ENCODE assay signal across 9 cellular contexts in the genomic region with DNA sequence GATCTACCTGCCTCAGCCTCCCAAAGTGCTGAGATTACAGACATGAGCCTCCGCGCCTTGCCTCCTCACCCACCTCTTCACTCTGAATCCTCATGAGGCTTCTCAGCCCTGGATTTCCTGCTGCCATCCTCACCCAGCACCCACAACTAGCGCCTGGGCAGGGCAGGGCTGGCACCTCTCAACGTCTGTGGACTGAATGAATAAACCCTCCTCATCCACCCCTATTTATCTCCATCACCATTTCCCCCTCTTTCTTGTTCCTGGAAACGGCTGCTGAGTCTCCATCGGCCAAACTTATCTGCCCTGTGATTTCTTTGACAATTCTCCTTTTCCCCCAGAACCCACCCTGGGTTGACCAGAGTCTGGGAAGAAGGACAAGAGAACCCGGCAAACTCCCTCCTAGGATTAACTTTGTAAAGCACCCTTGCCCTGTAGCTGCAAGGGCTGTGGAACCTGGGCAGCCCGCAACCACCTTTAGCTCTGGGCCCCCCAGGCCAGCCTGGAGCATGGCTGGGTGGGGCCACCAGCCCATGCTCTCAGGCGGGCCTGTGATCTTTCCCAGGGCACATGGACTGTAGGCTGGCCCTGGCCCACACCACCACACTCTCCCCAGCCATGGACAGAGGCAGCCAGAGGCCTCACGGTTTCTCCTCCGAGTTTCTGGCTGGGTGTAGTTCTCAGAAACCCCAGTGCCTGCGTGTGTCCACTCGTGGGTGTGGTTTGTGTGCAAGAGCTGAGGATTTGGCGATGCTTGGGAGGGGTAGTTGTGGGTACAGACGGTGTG. TPM values are rescaled to one million over a fixed set of nuclear protein-coding genes. Genes with fewer than 3 reads are reported as not detected.
A peak's percentile ranks its signal among the peaks of the same experiment; 100 is the strongest.
DNase-seq lines count a peak whose midpoint lies in the region; ATAC-seq and TF ChIP-seq lines count a peak whose summit lies in the region.
"Had no signal": no experiment of that assay in that cellular context is flagged by ENCODE, and none has a peak within 500 bp of the region (broad histone marks: within the 10 kb centered on the region; RNA-seq: fewer than 3 reads in every experiment).

No MANE protein-coding gene starts in this region.

- intact Hi-C loops in thyroid gland (cut with DNase I) = no loop called here

- no peaks in the 10 kb centered on the region for H3K9me3 Mint-ChIP-seq in activated CD4-positive, alpha-beta memory T cell treated with anti-CD3 and anti-CD28 coated beads, Interleukin-2, amount 10 ng/mL, durations not matched to agents 7 days and 5 days
- H3K9me3 Mint-ChIP-seq in effector memory CD8-positive, alpha-beta T cell = no peaks in the 10 kb centered on the region

- H3K4me3 ChIP-seq in HL-60 (replicated peaks; ENCODE audit: insufficient read depth, low read length) = peak overlapping the region; percentile 52
- H3K4me3 ChIP-seq in thyroid gland (replicated peaks in 1 of 3) = no peak overlapping the region

- no peaks in the 10 kb centered on the region for H3K9me3 ChIP-seq in thyroid gland

- no peaks in the 10 kb centered on the region for H3K36me3 ChIP-seq in thyroid gland

- ATAC-seq in effector memory CD8-positive, alpha-beta T cell (replicated peaks) = peak; percentile 40
- no peak for ATAC-seq in HG03520 (IDR thresholded peaks at IDR 0.05; ENCODE audit: unreplicated experiment)
- ATAC-seq in HG02938 (IDR thresholded peaks at IDR 0.05; ENCODE audit: unreplicated experiment) = no peak

- peak overlapping the region; percentile 91 for H3K27ac Mint-ChIP-seq in activated CD4-positive, alpha-beta memory T cell treated with anti-CD3 and anti-CD28 coated beads, Interleukin-2, amount 10 ng/mL, durations not matched to agents 7 days and 5 days
- peak overlapping the region; percentile 99 for H3K27ac Mint-ChIP-seq in effector memory CD8-positive, alpha-beta T cell

- peak in 1 of 2 experiments; percentile 52 for DNase-seq in HL-60 (ENCODE audit: low read depth in 1 of 2, low spot score in 1 of 2)
- DNase-seq in activated CD4-positive, alpha-beta memory T cell treated with anti-CD3 and anti-CD28 coated beads, Interleukin-2, amount 10 ng/mL, durations not matched to agents 7 days and 5 days = peak; percentile 37
- DNase-seq in effector memory CD8-positive, alpha-beta T cell = peak; percentile 52
- DNase-seq in stimulated activated CD8-positive, alpha-beta memory T cell treated with anti-CD3 and anti-CD28 coated beads, Interleukin-4, amount 100 ng/mL, for 48 hours = peak; percentile 55
- no peak for DNase-seq in thyroid gland
- DNase-seq in midbrain (lab: John Stamatoyannopoulos, UW) = no peak
- DNase-seq: amniotic stem cell had no signal

- H3K27ac ChIP-seq in HL-60 (replicated peaks) (peak overlapping the region; percentile 98), thyroid gland (no peak overlapping the region)

- peaks cover 62% of the 10 kb centered on the region for H3K36me3 Mint-ChIP-seq in activated CD4-positive, alpha-beta memory T cell treated with anti-CD3 and anti-CD28 coated beads, Interleukin-2, amount 10 ng/mL, durations not matched to agents 7 days and 5 days (ENCODE audit: low read depth)
- H3K36me3 Mint-ChIP-seq in effector memory CD8-positive, alpha-beta T cell (ENCODE audit: insufficient read depth) = peaks cover 73% of the 10 kb centered on the region

- TF ChIP-seq POLR2A in thyroid gland (IDR thresholded peaks at IDR 0.05) = no peak

- TF ChIP-seq CTCF in HL-60 (IDR thresholded peaks at IDR 0.05; ENCODE audit: insufficient read depth, low read length) = no peak
- TF ChIP-seq CTCF in thyroid gland (IDR thresholded peaks at IDR 0.05) = no peak

- H3K27me3 ChIP-seq in HL-60 (ENCODE audit: insufficient read depth, poor library complexity, severe bottlenecking) (no peaks in the 10 kb centered on the region), thyroid gland (no peaks in the 10 kb centered on the region)

- H3K4me1 ChIP-seq in thyroid gland = no peaks in the 10 kb centered on the region

- H3K4me3 Mint-ChIP-seq in activated CD4-positive, alpha-beta memory T cell treated with anti-CD3 and anti-CD28 coated beads, Interleukin-2, amount 10 ng/mL, durations not matched to agents 7 days and 5 days = peak overlapping the region; percentile 95
- peak overlapping the region; percentile 95 to 100 for H3K4me3 Mint-ChIP-seq in effector memory CD8-positive, alpha-beta T cell

- CTCF ChIA-PET in activated CD4-positive, alpha-beta memory T cell treated with anti-CD3 and anti-CD28 coated beads, Interleukin-2, amount 10 ng/mL, durations not matched to agents 7 days and 5 days (lab: Charles Lee) = no interaction called here

- H3K27me3 Mint-ChIP-seq in activated CD4-positive, alpha-beta memory T cell treated with anti-CD3 and anti-CD28 coated beads, Interleukin-2, amount 10 ng/mL, durations not matched to agents 7 days and 5 days = no peaks in the 10 kb centered on the region
- H3K27me3 Mint-ChIP-seq in effector memory CD8-positive, alpha-beta T cell = no peaks in the 10 kb centered on the region

- peaks cover 57% of the 10 kb centered on the region for H3K4me1 Mint-ChIP-seq in activated CD4-positive, alpha-beta memory T cell treated with anti-CD3 and anti-CD28 coated beads, Interleukin-2, amount 10 ng/mL, durations not matched to agents 7 days and 5 days
- peaks cover 56 to 57% of the 10 kb centered on the region in 2 donors for H3K4me1 Mint-ChIP-seq in effector memory CD8-positive, alpha-beta T cell (ENCODE audit: low read depth in 2 of 2)

- 73 to 74% methylated on average over 11 to 15 of the region's 15 CpGs for WGBS in thyroid gland, 2 donors

- POLR2A ChIA-PET in activated CD4-positive, alpha-beta memory T cell treated with anti-CD3 and anti-CD28 coated beads, Interleukin-2, amount 10 ng/mL, durations not matched to agents 7 days and 5 days (lab: Charles Lee) = interaction anchor here (0.7 to 7.0 kb wide), 11 partner anchors 9 to 400 kb away, joined by 3 to 37 read pairs (median 4); a partner anchor contains a TSS

RNA-seq across cellular contexts. Expression of a gene that starts 2.4 kb away (rescaled TPM):
- total RNA-seq in activated CD4-positive, alpha-beta memory T cell treated with anti-CD3 and anti-CD28 coated beads, Interleukin-2, amount 10 ng/mL, durations not matched to agents 7 days and 5 days = 100 to 1,000 TPM; 341 to 359 TPM
- total RNA-seq in thyroid gland = 1 to 10 TPM in 1 of 4 donors, under 1 TPM in 3; 0.67 to 3.4 (median 0.86) TPM

RNA-seq across cellular contexts. Expression of a gene that starts 13.5 kb away (rescaled TPM):
- 1 to 10 TPM; 8.3 to 9.3 TPM for total RNA-seq in activated CD4-positive, alpha-beta memory T cell treated with anti-CD3 and anti-CD28 coated beads, Interleukin-2, amount 10 ng/mL, durations not matched to agents 7 days and 5 days
- 1 to 10 TPM; 1.7 to 5.6 (median 3.0) TPM for total RNA-seq in thyroid gland

Comparison
In these comparisons a context has a peak if more than half of its experiments do, and no peak if none do; other contexts are left out.
1. DNase-seq: peak in activated CD4-positive, alpha-beta memory T cell treated with anti-CD3 and anti-CD28 coated beads, Interleukin-2, amount 10 ng/mL, durations not matched to agents 7 days and 5 days (single experiment), effector memory CD8-positive, alpha-beta T cell (3 of 3) and stimulated activated CD8-positive, alpha-beta memory T cell treated with anti-CD3 and anti-CD28 coated beads, Interleukin-4, amount 100 ng/mL, for 48 hours (single experiment); none in thyroid gland (0 of 2) and midbrain (single experiment).
2. RNA of a gene that starts 2.4 kb away (total RNA-seq): 341 to 359 TPM in activated CD4-positive, alpha-beta memory T cell treated with anti-CD3 and anti-CD28 coated beads, Interleukin-2, amount 10 ng/mL, durations not matched to agents 7 days and 5 days; 0.67 to 3.4 TPM in thyroid gland; every median in the first group is over 10 times any median in the second.